9 cellular contexts compared by ENCODE assay signal in the genomic region with DNA sequence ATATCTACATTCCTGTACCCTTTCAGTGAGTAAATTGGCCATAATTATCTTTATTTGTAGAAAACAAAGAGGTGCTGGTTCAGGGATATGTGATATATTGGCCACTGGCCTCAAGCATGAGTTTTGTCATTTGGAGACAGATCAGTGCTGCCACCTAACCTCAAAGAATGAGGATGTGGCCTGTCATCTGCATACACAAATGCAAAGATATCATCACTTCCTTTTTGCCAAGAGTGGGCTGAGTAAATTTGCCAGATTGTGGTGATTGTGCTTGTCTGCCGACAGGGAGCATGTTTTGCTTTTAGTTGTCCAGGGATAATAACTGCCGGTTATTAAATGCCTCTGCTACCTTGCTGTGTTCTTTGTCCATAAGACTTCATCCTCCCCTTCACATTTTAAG. TPM values are rescaled to one million over a fixed set of nuclear protein-coding genes. Genes with fewer than 3 reads are reported as not detected.
A peak's percentile ranks its signal among the peaks of the same experiment; 100 is the strongest.
DNase-seq lines count a peak whose midpoint lies in the region; ATAC-seq and TF ChIP-seq lines count a peak whose summit lies in the region.
"Had no signal": no experiment of that assay in that cellular context is flagged by ENCODE, and none has a peak within 500 bp of the region (broad histone marks: within the 10 kb centered on the region; RNA-seq: fewer than 3 reads in every experiment).

No MANE protein-coding gene starts in this region.

- no peaks in the 10 kb centered on the region for H3K36me3 ChIP-seq in smooth muscle cell (ENCODE audit: low read depth)
- H3K36me3 ChIP-seq in heart left ventricle, result no peaks in the 10 kb centered on the region

- no peak overlapping the region for H3K4me3 Mint-ChIP-seq in activated CD4-positive, alpha-beta T cell treated with anti-CD3 and anti-CD28 coated beads, Interleukin-2, amount 10 ng/mL, durations not matched to agents 7 days and 5 days
- H3K4me3 Mint-ChIP-seq in activated naive CD8-positive, alpha-beta T cell treated with anti-CD3 and anti-CD28 coated beads, Interleukin-2, amount 50 U/mL, for 24 hours, result no peak overlapping the region
- H3K4me3 Mint-ChIP-seq: nephron had no signal

- H3K9ac ChIP-seq in smooth muscle cell (ENCODE audit: low read depth), result no peak overlapping the region

- peaks cover 8% of the 10 kb centered on the region for H3K27me3 Mint-ChIP-seq in activated CD4-positive, alpha-beta T cell treated with anti-CD3 and anti-CD28 coated beads, Interleukin-2, amount 10 ng/mL, durations not matched to agents 7 days and 5 days
- peaks cover 8% of the 10 kb centered on the region for H3K27me3 Mint-ChIP-seq in activated naive CD8-positive, alpha-beta T cell treated with anti-CD3 and anti-CD28 coated beads, Interleukin-2, amount 50 U/mL, for 24 hours

- peak overlapping the region; percentile 39 for H3K4me2 ChIP-seq in smooth muscle cell

- no peaks in the 10 kb centered on the region for H3K36me3 Mint-ChIP-seq in activated CD4-positive, alpha-beta T cell treated with anti-CD3 and anti-CD28 coated beads, Interleukin-2, amount 10 ng/mL, durations not matched to agents 7 days and 5 days (ENCODE audit: low read depth)
- no peaks in the 10 kb centered on the region for H3K36me3 Mint-ChIP-seq in activated naive CD8-positive, alpha-beta T cell treated with anti-CD3 and anti-CD28 coated beads, Interleukin-2, amount 50 U/mL, for 24 hours (ENCODE audit: low read depth)

- CTCF ChIA-PET in activated CD4-positive, alpha-beta T cell treated with anti-CD3 and anti-CD28 coated beads, Interleukin-2, amount 10 ng/mL, durations not matched to agents 7 days and 5 days (lab: Charles Lee), result interaction anchor here (1.5 kb wide), 1 partner anchor 10 kb away, joined by 3 read pairs; no protein-coding TSS in a partner anchor

- H3K27me3 ChIP-seq in smooth muscle cell (ENCODE audit: low read depth), result no peaks in the 10 kb centered on the region
- no peaks in the 10 kb centered on the region for H3K27me3 ChIP-seq in heart left ventricle

- peaks cover 15% of the 10 kb centered on the region for H3K4me1 Mint-ChIP-seq in activated CD4-positive, alpha-beta T cell treated with anti-CD3 and anti-CD28 coated beads, Interleukin-2, amount 10 ng/mL, durations not matched to agents 7 days and 5 days
- no peaks in the 10 kb centered on the region for H3K4me1 Mint-ChIP-seq in activated naive CD8-positive, alpha-beta T cell treated with anti-CD3 and anti-CD28 coated beads, Interleukin-2, amount 50 U/mL, for 24 hours

- TF ChIP-seq CTCF in LNCAP (IDR thresholded peaks at IDR 0.05) (peak; percentile 38; the same call in 1 of the 2 replicates), smooth muscle cell (IDR thresholded peaks at IDR 0.05; ENCODE audit: borderline replicate concordance, insufficient read depth, poor library complexity, severe bottlenecking) (no peak), heart left ventricle (IDR thresholded peaks at IDR 0.05) (peak in 2 of 12 donors; percentile 9 to 12)

- H4K20me1 ChIP-seq in smooth muscle cell (ENCODE audit: low read depth), result peaks cover 65% of the 10 kb centered on the region

- no peak overlapping the region for H3K27ac ChIP-seq in smooth muscle cell (ENCODE audit: low read depth)
- H3K27ac ChIP-seq in heart left ventricle, result no peak overlapping the region

- peak; percentile 39 for DNase-seq in activated CD4-positive, alpha-beta T cell treated with anti-CD3 and anti-CD28 coated beads, Interleukin-2, amount 10 ng/mL, durations not matched to agents 7 days and 5 days
- no peak for DNase-seq in activated CD4-positive, alpha-beta T cell treated with anti-CD3 and anti-CD28 coated beads, Interleukin-2, amount 50 U/mL, for 4 hours
- no peak for DNase-seq in activated naive CD8-positive, alpha-beta T cell treated with anti-CD3 and anti-CD28 coated beads, Interleukin-2, amount 50 U/mL, for 24 hours
- DNase-seq in smooth muscle cell (lab: John Stamatoyannopoulos, UW; ENCODE audit: unreplicated experiment), result no peak
- DNase-seq in heart left ventricle, result no peak

- no peaks in the 10 kb centered on the region for H3F3A ChIP-seq in smooth muscle cell (ENCODE audit: low read depth)

- POLR2A ChIA-PET in activated CD4-positive, alpha-beta T cell treated with anti-CD3 and anti-CD28 coated beads, Interleukin-2, amount 10 ng/mL, durations not matched to agents 7 days and 5 days (lab: Charles Lee), result no interaction called here

- intact Hi-C loops in heart left ventricle (cut with DNase I), result loop anchor here in 1 of 10 donors (5.0 kb wide), 1 partner anchor 39 kb away; no protein-coding TSS in a partner anchor

- TF ChIP-seq POLR2A in heart left ventricle (IDR thresholded peaks at IDR 0.05), result no peak

- 37% methylated on average over 2 of the region's 2 CpGs for WGBS in smooth muscle cell (ENCODE audit: low lambda C conversion rate)
- WGBS in heart left ventricle, 4 donors, result 33 to 48% (median 39%) methylated on average over 2 of the region's 2 CpGs

- peak; percentile 52 for ATAC-seq in activated naive CD8-positive, alpha-beta T cell treated with anti-CD3 and anti-CD28 coated beads, Interleukin-2, amount 50 U/mL, for 24 hours
- no peak for ATAC-seq in GM21367 (IDR thresholded peaks at IDR 0.05; ENCODE audit: unreplicated experiment)
- no peak for ATAC-seq in HG03139 (IDR thresholded peaks at IDR 0.05; ENCODE audit: unreplicated experiment)
- no peak for ATAC-seq in heart left ventricle

- peaks cover 14% of the 10 kb centered on the region for H3K4me1 ChIP-seq in smooth muscle cell (ENCODE audit: low read depth)
- H3K4me1 ChIP-seq in heart left ventricle, result peaks cover 0 to 40% (median 14%) of the 10 kb centered on the region in 12 donors

- no peak overlapping the region for H3K27ac Mint-ChIP-seq in activated CD4-positive, alpha-beta T cell treated with anti-CD3 and anti-CD28 coated beads, Interleukin-2, amount 10 ng/mL, durations not matched to agents 7 days and 5 days
- H3K27ac Mint-ChIP-seq in activated naive CD8-positive, alpha-beta T cell treated with anti-CD3 and anti-CD28 coated beads, Interleukin-2, amount 50 U/mL, for 24 hours, result no peak overlapping the region

- H3K9me3 Mint-ChIP-seq in activated CD4-positive, alpha-beta T cell treated with anti-CD3 and anti-CD28 coated beads, Interleukin-2, amount 10 ng/mL, durations not matched to agents 7 days and 5 days, result peaks cover 3% of the 10 kb centered on the region
- peaks cover 7% of the 10 kb centered on the region for H3K9me3 Mint-ChIP-seq in activated naive CD8-positive, alpha-beta T cell treated with anti-CD3 and anti-CD28 coated beads, Interleukin-2, amount 50 U/mL, for 24 hours

- H2AFZ ChIP-seq in smooth muscle cell (ENCODE audit: low read depth), result no peak overlapping the region

- H3K4me3 ChIP-seq in smooth muscle cell (no peak overlapping the region), heart left ventricle (no peak overlapping the region)

- H3K9me3 ChIP-seq in smooth muscle cell (replicated peaks; ENCODE audit: low read depth) (no peaks in the 10 kb centered on the region), heart left ventricle (peaks cover 0 to 9% (median 2%) of the 10 kb centered on the region in 12 donors)

- H3K79me2 ChIP-seq in smooth muscle cell (ENCODE audit: low read depth), result no peaks in the 10 kb centered on the region

RNA-seq across cellular contexts. Expression of gene WASF3, which starts 44.2 kb away (rescaled TPM):
- under 1 TPM in 1 of 2 experiments, not detected in 1; 0.12 TPM for total RNA-seq in activated CD4-positive, alpha-beta T cell treated with anti-CD3 and anti-CD28 coated beads, Interleukin-2, amount 10 ng/mL, durations not matched to agents 7 days and 5 days
- 5.8 and 7.4 TPM in 2 replicates for total RNA-seq in smooth muscle cell
- 3.7 and 4.0 TPM in 2 replicates for polyA plus RNA-seq in smooth muscle cell
- 10 to 100 TPM in 5 of 9 donors, 1 to 10 TPM in 4; 7.0 to 14.9 (median 10.5) TPM for total RNA-seq in heart left ventricle
- polyA plus RNA-seq in heart left ventricle, result 1 to 10 TPM; 3.4 to 3.5 TPM
